13 cellular contexts compared by ENCODE assay signal in the genomic region with DNA sequence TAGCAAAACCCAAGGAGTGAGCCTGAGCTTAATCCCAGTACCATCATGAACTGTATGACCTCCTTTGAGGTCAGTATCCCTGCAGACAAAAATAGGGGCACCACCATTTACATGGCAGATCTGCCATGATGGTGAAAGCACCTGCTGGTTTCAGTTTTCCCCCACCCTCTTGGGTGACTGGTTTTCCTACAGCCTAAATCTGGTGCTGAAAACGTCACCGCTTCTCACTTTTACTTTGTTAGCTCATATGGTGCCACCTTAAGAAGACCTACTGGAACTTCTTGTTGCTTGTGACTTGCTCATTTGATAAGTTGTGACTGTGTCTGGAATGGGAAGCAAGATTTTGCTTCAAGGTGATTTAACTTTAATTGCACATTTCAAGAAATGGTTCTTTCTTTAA. TPM values are rescaled to one million over a fixed set of nuclear protein-coding genes. Genes with fewer than 3 reads are reported as not detected.
A peak's percentile ranks its signal among the peaks of the same experiment; 100 is the strongest.
DNase-seq lines count a peak whose midpoint lies in the region; ATAC-seq lines count a peak whose summit lies in the region.
"Had no signal": no experiment of that assay in that cellular context is flagged by ENCODE, and none has a peak within 500 bp of the region (broad histone marks: within the 10 kb centered on the region; RNA-seq: fewer than 3 reads in every experiment).

No MANE protein-coding gene starts in this region.

- H3K36me3 Mint-ChIP-seq in CD4-positive, alpha-beta memory T cell, result peaks cover 20 to 52% of the 10 kb centered on the region in 2 donors

- intact Hi-C loops in CD4-positive, alpha-beta memory T cell (cut with micrococcal nuclease), result no loop called here

- H3K4me3 ChIP-seq in CD4-positive, alpha-beta memory T cell (ENCODE audit: low read length in 2 of 2), result peak overlapping the region in 1 of 2 donors; percentile 42
- H3K4me3 ChIP-seq: lung, SK-N-MC had no signal

- peak in 4 of 5 donors; percentile 47 to 77 (median 52) for DNase-seq in CD4-positive, alpha-beta memory T cell
- DNase-seq in activated naive CD4-positive, alpha-beta T cell treated with anti-CD3 and anti-CD28 coated beads, Interleukin-2, amount 50 U/mL, for 16 hours, result peak; percentile 61
- DNase-seq in UCSD-AML1 (lab: John Stamatoyannopoulos, UW; ENCODE audit: unreplicated experiment), result no peak
- DNase-seq in kidney tubule cell (ENCODE audit: low spot score), result no peak
- no peak for DNase-seq in NCI-H510A (lab: John Stamatoyannopoulos, UW)
- DNase-seq: Caco-2, dermis blood vessel endothelial cell had no signal

- H3K4me1 Mint-ChIP-seq in CD4-positive, alpha-beta memory T cell, result peaks cover 48 to 93% (median 70%) of the 10 kb centered on the region in 4 donors

- peaks cover 0 to 3% (median 0%) of the 10 kb centered on the region in 8 donors for H3K9me3 Mint-ChIP-seq in CD4-positive, alpha-beta memory T cell

- H3K36me3 ChIP-seq in CD4-positive, alpha-beta memory T cell (ENCODE audit: insufficient read depth, low read length), result no peaks in the 10 kb centered on the region

- H3K27me3 Mint-ChIP-seq in CD4-positive, alpha-beta memory T cell, result no peaks in the 10 kb centered on the region

- H3K27ac ChIP-seq in CD4-positive, alpha-beta memory T cell (ENCODE audit: low read depth, low read length), result peak overlapping the region; percentile 27
- H3K27ac ChIP-seq: SK-N-MC had no signal

- no peaks in the 10 kb centered on the region for H3K27me3 ChIP-seq in CD4-positive, alpha-beta memory T cell (ENCODE audit: insufficient read depth, low read length)

- peak overlapping the region in 6 of 7 donors; percentile 20 to 87 (median 70) for H3K27ac Mint-ChIP-seq in CD4-positive, alpha-beta memory T cell

- POLR2A ChIA-PET in CD4-positive, alpha-beta memory T cell (lab: Charles Lee; ENCODE audit: partially characterized antibody), result interaction anchor here (1.1 to 10.5 kb wide), 3 partner anchors 12 to 268 kb away, joined by 4 to 224 read pairs (median 5); no protein-coding TSS in a partner anchor

- CTCF ChIA-PET in CD4-positive, alpha-beta memory T cell (lab: Charles Lee; ENCODE audit: partially characterized antibody), result interaction anchor here (0.7 to 4.0 kb wide), 10 partner anchors 12 to 893 kb away, joined by 3 to 19 read pairs (median 8); a partner anchor contains a TSS

- peak overlapping the region; percentile 71 to 91 (median 88) for H3K4me3 Mint-ChIP-seq in CD4-positive, alpha-beta memory T cell

- H3K9me3 ChIP-seq in CD4-positive, alpha-beta memory T cell (ENCODE audit: control insufficient read depth in 1 of 2, low read length in 2 of 2), result no peaks in the 10 kb centered on the region
- H3K9me3 ChIP-seq: Caco-2 had no signal

- ATAC-seq in GM19438 (IDR thresholded peaks at IDR 0.05; ENCODE audit: low read depth, unreplicated experiment), result peak; percentile 51
- ATAC-seq in HG03378 (IDR thresholded peaks at IDR 0.05; ENCODE audit: unreplicated experiment), result peak; percentile 55
- ATAC-seq in HG03097 (IDR thresholded peaks at IDR 0.05; ENCODE audit: low FRiP score, unreplicated experiment), result no peak

- H3K4me1 ChIP-seq in CD4-positive, alpha-beta memory T cell (ENCODE audit: insufficient read depth, low read length), result peaks cover 82% of the 10 kb centered on the region

RNA-seq across cellular contexts. Expression of a gene that starts 5.1 kb away (rescaled TPM):
- total RNA-seq in CD4-positive, alpha-beta memory T cell, result 100 to 1,000 TPM; 136 to 137 TPM
- 100 to 1,000 TPM; 302 to 303 TPM for polyA plus RNA-seq in CD4-positive, alpha-beta memory T cell

RNA-seq across cellular contexts. Expression of a gene that starts 45.7 kb away (rescaled TPM):
- not detected for total RNA-seq in CD4-positive, alpha-beta memory T cell
- not detected for polyA plus RNA-seq in CD4-positive, alpha-beta memory T cell
- total RNA-seq: HT1080 had no signal

Comparison
In these comparisons a context has a peak if more than half of its experiments do, and no peak if none do; other contexts are left out.
1. DNase-seq: peak in CD4-positive, alpha-beta memory T cell (4 of 5) and activated naive CD4-positive, alpha-beta T cell treated with anti-CD3 and anti-CD28 coated beads, Interleukin-2, amount 50 U/mL, for 16 hours (single experiment); none in UCSD-AML1 (single experiment), kidney tubule cell (single experiment) and NCI-H510A (single experiment).